Comparison of ENCODE assay signal across 29 cellular contexts in the genomic region with DNA sequence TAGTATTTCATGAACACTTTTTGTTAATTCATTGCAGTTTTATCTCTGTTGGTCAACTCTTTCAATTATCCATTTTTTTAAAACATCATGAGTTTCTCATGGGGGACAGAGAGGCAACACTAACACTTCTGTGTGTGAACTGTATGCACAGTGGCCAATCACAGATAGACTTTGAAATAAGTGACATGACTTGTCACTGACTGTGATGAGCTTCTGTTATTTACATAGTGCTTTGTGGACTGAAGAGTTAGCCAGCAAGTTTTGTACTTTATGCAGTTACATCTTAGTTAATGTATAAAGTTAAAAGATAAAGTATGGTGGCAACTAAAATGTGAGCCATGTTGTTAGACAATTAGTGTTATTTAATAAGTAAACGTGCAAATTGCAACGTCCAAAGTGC. TPM values are rescaled to one million over a fixed set of nuclear protein-coding genes. Genes with fewer than 3 reads are reported as not detected.
DNase-seq lines count a peak whose midpoint lies in the region; ATAC-seq and TF ChIP-seq lines count a peak whose summit lies in the region.
"Had no signal": no experiment of that assay in that cellular context is flagged by ENCODE, and none has a peak within 500 bp of the region (broad histone marks: within the 10 kb centered on the region; RNA-seq: fewer than 3 reads in every experiment).

No MANE protein-coding gene starts in this region.

- H3K27ac ChIP-seq in left ventricle myocardium inferior (replicated peaks) = peak overlapping the region; percentile 2
- peak overlapping the region; percentile 3 for H3K27ac ChIP-seq in smooth muscle cell (ENCODE audit: low read depth)
- H3K27ac ChIP-seq: 22Rv1, RWPE1, SK-N-MC had no signal

- H3K4me2 ChIP-seq in smooth muscle cell = no peak overlapping the region

- H3K4me3 ChIP-seq in left ventricle myocardium inferior (no peak overlapping the region), smooth muscle cell (no peak overlapping the region)
- H3K4me3 ChIP-seq: GM23248, SK-N-MC had no signal

- H3K9ac ChIP-seq in smooth muscle cell (ENCODE audit: low read depth) = no peak overlapping the region
- H3K9ac ChIP-seq: GM23248 had no signal

- H3K79me2 ChIP-seq in smooth muscle cell (ENCODE audit: low read depth) = peaks cover 100% of the 10 kb centered on the region

- H3F3A ChIP-seq in smooth muscle cell (ENCODE audit: low read depth) = peaks cover 20% of the 10 kb centered on the region

- no peak for ATAC-seq in Right ventricle myocardium superior (ENCODE audit: poor library complexity)
- peak; percentile 68 for ATAC-seq in left lobe of liver
- ATAC-seq: Panc1 had no signal

- H3K36me3 ChIP-seq in left ventricle myocardium inferior (no peaks in the 10 kb centered on the region), smooth muscle cell (ENCODE audit: low read depth) (no peaks in the 10 kb centered on the region)

- no peak for TF ChIP-seq CTCF in left ventricle myocardium inferior (IDR thresholded peaks at IDR 0.05; ENCODE audit: borderline replicate concordance)
- no peak for TF ChIP-seq CTCF in smooth muscle cell (IDR thresholded peaks at IDR 0.05; ENCODE audit: borderline replicate concordance, insufficient read depth, poor library complexity, severe bottlenecking)

- DNase-seq in left ventricle myocardium inferior (no peak), Right ventricle myocardium superior (no peak), left lobe of liver (ENCODE audit: low spot score) (no peak), smooth muscle cell (lab: John Stamatoyannopoulos, UW; ENCODE audit: unreplicated experiment) (no peak), AG08396 (ENCODE audit: low spot score) (no peak), hippocampal formation (lab: John Stamatoyannopoulos, UW) (no peak)
- DNase-seq in activated CD4-positive, alpha-beta T cell treated with anti-CD3 and anti-CD28 coated beads, Interleukin-2, amount 50 U/mL, for 1 hour = no peak
- DNase-seq: ACHN; CD4-positive, CD25-positive, alpha-beta regulatory T cell; DMS153; DND-41; GM23248; H7; IMR-90; KG1; MM.1S; NCI-H1092; NCI-H1436; NCI-H187; NCI-H2081 treated with DMSO at 0.1 percent for 48 hours; NCI-H2171; NCI-H226; NCI-H510A; NCI-H69; SHP77 treated with DMSO at 0.1 percent for 48 hours had no signal

- 94% methylated on average over 2 of the region's 2 CpGs for WGBS in smooth muscle cell (ENCODE audit: low lambda C conversion rate)

- H3K9me3 ChIP-seq in left ventricle myocardium inferior (replicated peaks) (no peaks in the 10 kb centered on the region), smooth muscle cell (replicated peaks; ENCODE audit: low read depth) (no peaks in the 10 kb centered on the region)

- no peak overlapping the region for H2AFZ ChIP-seq in smooth muscle cell (ENCODE audit: low read depth)
- H2AFZ ChIP-seq: GM23248 had no signal

- peaks cover 100% of the 10 kb centered on the region for H4K20me1 ChIP-seq in smooth muscle cell (ENCODE audit: low read depth)

- H3K27me3 ChIP-seq in left ventricle myocardium inferior (ENCODE audit: low read depth) (no peaks in the 10 kb centered on the region), smooth muscle cell (ENCODE audit: low read depth) (no peaks in the 10 kb centered on the region)

- intact Hi-C loops in left ventricle myocardium inferior (cut with micrococcal nuclease) = no loop called here
- intact Hi-C loops in Right ventricle myocardium superior (cut with DNase I) = no loop called here

- H3K4me1 ChIP-seq in left ventricle myocardium inferior (peaks cover 97% of the 10 kb centered on the region), smooth muscle cell (ENCODE audit: low read depth) (peaks cover 8% of the 10 kb centered on the region)

RNA-seq across cellular contexts. Expression of a gene that starts 16.1 kb away (rescaled TPM):
- 91.9 TPM for total RNA-seq in left ventricle myocardium inferior
- total RNA-seq in Right ventricle myocardium superior = 116 TPM
- 61.5 TPM for total RNA-seq in left lobe of liver
- 271 and 287 TPM in 2 replicates for total RNA-seq in smooth muscle cell
- 112 and 113 TPM in 2 replicates for polyA plus RNA-seq in smooth muscle cell
- polyA plus RNA-seq: CD4-positive, CD25-positive, alpha-beta regulatory T cell had no signal
